10 cellular contexts compared by ENCODE assay signal in genomic region chr7:30464231-30464660, GRCh38. TPM values are rescaled to one million over a fixed set of nuclear protein-coding genes. Genes with fewer than 3 reads are reported as not detected.
A peak's percentile ranks its signal among the peaks of the same experiment; 100 is the strongest.
DNase-seq lines count a peak whose midpoint lies in the region; ATAC-seq and TF ChIP-seq lines count a peak whose summit lies in the region.
"Had no signal": no experiment of that assay in that cellular context is flagged by ENCODE, and none has a peak within 500 bp of the region (broad histone marks: within the 10 kb centered on the region; RNA-seq: fewer than 3 reads in every experiment).

No MANE protein-coding gene starts in this region.

- peak; percentile 28 for ATAC-seq in stimulated activated naive CD8-positive, alpha-beta T cell treated with anti-CD3 and anti-CD28 coated beads, Interleukin-15, Interleukin-2, amounts not matched to agents 100 U/mL and 50 U/mL, for 24 hours
- ATAC-seq in stimulated activated naive CD8-positive, alpha-beta T cell treated with anti-CD3 and anti-CD28 coated beads, Interleukin-15, amount 100 ng/mL, for 72 hours: no peak
- ATAC-seq in GM18873 (IDR thresholded peaks at IDR 0.05; ENCODE audit: low FRiP score, unreplicated experiment): no peak

- H3K9me3 Mint-ChIP-seq in stimulated activated naive CD8-positive, alpha-beta T cell treated with anti-CD3 and anti-CD28 coated beads, Interleukin-15, amount 100 ng/mL, for 72 hours: no peaks in the 10 kb centered on the region

- H3K27me3 ChIP-seq in left ventricle myocardium inferior (ENCODE audit: low read depth): no peaks in the 10 kb centered on the region

- H3K4me1 ChIP-seq in left ventricle myocardium inferior: peaks cover 87% of the 10 kb centered on the region

- no peaks in the 10 kb centered on the region for H3K27me3 Mint-ChIP-seq in stimulated activated naive CD8-positive, alpha-beta T cell treated with anti-CD3 and anti-CD28 coated beads, Interleukin-15, amount 100 ng/mL, for 72 hours

- DNase-seq in stimulated activated naive CD8-positive, alpha-beta T cell treated with anti-CD3 and anti-CD28 coated beads, Interleukin-15, Interleukin-2, amounts not matched to agents 100 U/mL and 50 U/mL, for 24 hours: no peak
- no peak for DNase-seq in stimulated activated naive CD8-positive, alpha-beta T cell treated with anti-CD3 and anti-CD28 coated beads, Interleukin-15, amount 100 ng/mL, for 72 hours
- DNase-seq in MV-4-11 (lab: John Stamatoyannopoulos, UW) (peak; percentile 61), left ventricle myocardium inferior (no peak), SHP77 (lab: John Stamatoyannopoulos, UW) (no peak), NCI-H510A treated with DMSO at 0.1 percent for 48 hours (lab: John Stamatoyannopoulos, UW) (no peak), GM20000 (ENCODE audit: low spot score) (no peak)
- DNase-seq: posterior cingulate gyrus, SHP77 treated with DMSO at 0.1 percent for 48 hours had no signal

- H3K4me3 ChIP-seq in left ventricle myocardium inferior: no peak overlapping the region

- H3K36me3 ChIP-seq in left ventricle myocardium inferior: peaks cover 7% of the 10 kb centered on the region

- peak overlapping the region; percentile 62 for H3K27ac ChIP-seq in left ventricle myocardium inferior (replicated peaks)

- peaks cover 40% of the 10 kb centered on the region for H3K4me1 Mint-ChIP-seq in stimulated activated naive CD8-positive, alpha-beta T cell treated with anti-CD3 and anti-CD28 coated beads, Interleukin-15, amount 100 ng/mL, for 72 hours

- intact Hi-C loops in left ventricle myocardium inferior (cut with micrococcal nuclease): no loop called here

- TF ChIP-seq CTCF in left ventricle myocardium inferior (IDR thresholded peaks at IDR 0.05; ENCODE audit: borderline replicate concordance): no peak
- TF ChIP-seq CTCF in GM20000 (IDR thresholded peaks at IDR 0.05; ENCODE audit: extremely low read depth, missing control alignments): no peak

- H3K4me3 Mint-ChIP-seq in stimulated activated naive CD8-positive, alpha-beta T cell treated with anti-CD3 and anti-CD28 coated beads, Interleukin-15, amount 100 ng/mL, for 72 hours: no peak overlapping the region

- no peak overlapping the region for H3K27ac Mint-ChIP-seq in stimulated activated naive CD8-positive, alpha-beta T cell treated with anti-CD3 and anti-CD28 coated beads, Interleukin-15, amount 100 ng/mL, for 72 hours

- no peaks in the 10 kb centered on the region for H3K9me3 ChIP-seq in left ventricle myocardium inferior (replicated peaks)

RNA-seq across cellular contexts. Expression of gene NOD1, which starts 14.3 kb away (rescaled TPM):
- total RNA-seq in left ventricle myocardium inferior: 7.0 TPM

RNA-seq across cellular contexts. Expression of gene GGCT, which starts 40.4 kb away (rescaled TPM):
- 18.9 TPM for total RNA-seq in left ventricle myocardium inferior
